In the genomic region with DNA sequence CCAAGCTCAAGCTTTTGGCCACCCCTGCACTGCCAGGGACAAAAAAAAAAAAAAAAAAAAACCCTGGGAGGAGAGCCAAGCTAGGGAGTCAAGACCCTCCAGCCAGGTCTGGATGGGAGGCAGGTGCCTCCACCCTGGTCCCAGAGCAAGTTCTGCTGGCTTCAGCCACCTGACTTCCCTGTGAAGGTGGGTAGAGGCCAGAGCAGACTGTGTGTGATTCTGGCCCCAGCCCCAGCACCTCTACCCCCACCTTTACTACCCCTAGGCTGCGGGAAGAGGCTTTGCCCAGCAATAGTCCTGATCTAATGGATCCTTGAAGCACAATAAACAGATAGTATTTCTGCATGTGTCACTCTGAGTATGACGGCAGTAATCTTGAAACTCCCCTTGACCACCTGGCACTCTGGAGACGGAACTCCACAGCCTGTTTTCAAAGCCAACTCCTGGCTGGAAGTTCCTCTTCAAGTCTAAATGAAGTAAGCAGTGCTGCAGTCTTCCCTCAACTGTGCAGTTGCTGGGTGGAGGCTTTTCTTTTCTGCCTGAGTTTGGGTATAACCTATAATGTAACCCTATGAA, we compare ENCODE assay signal across 1 cellular context.
TF ChIP-seq lines count a peak whose summit lies in the region.

No MANE protein-coding gene starts in this region.

TF ChIP-seq in A549, 52 proteins besides CTCF, POLR2A, EP300 and RAD21:
- TF ChIP-seq RNF2 (IDR thresholded peaks at IDR 0.05; ENCODE audit: borderline replicate concordance, low read depth) (no peak), ZFP36 (IDR thresholded peaks at IDR 0.05; ENCODE audit: borderline replicate concordance, partially characterized antibody) (no peak), FOSB (CRISPR knock-in tag; IDR thresholded peaks at IDR 0.05) (no peak), TFCP2L1 (CRISPR knock-in tag; IDR thresholded peaks at IDR 0.05) (no peak), TP53 (CRISPR knock-in tag; IDR thresholded peaks at IDR 0.05) (no peak), SMC3 (IDR thresholded peaks at IDR 0.05) (no peak), MAFK (IDR thresholded peaks at IDR 0.05; ENCODE audit: partially characterized antibody) (no peak), NPAS2 (CRISPR knock-in tag; IDR thresholded peaks at IDR 0.05; ENCODE audit: borderline replicate concordance) (no peak), HDAC2 (IDR thresholded peaks at IDR 0.05) (no peak), RFX5 (IDR thresholded peaks at IDR 0.05) (no peak), NFE2L2 (conservative IDR thresholded peaks at IDR 0.05; ENCODE audit: low read length) (no peak), RCOR1 (IDR thresholded peaks at IDR 0.05; ENCODE audit: low read depth, low read length) (no peak), KDM5A (IDR thresholded peaks at IDR 0.05) (no peak), MYC (IDR thresholded peaks at IDR 0.05; ENCODE audit: borderline replicate concordance, low read length) (no peak), ZC3H11A (IDR thresholded peaks at IDR 0.05) (no peak)
- TF ChIP-seq, protein P1, sequence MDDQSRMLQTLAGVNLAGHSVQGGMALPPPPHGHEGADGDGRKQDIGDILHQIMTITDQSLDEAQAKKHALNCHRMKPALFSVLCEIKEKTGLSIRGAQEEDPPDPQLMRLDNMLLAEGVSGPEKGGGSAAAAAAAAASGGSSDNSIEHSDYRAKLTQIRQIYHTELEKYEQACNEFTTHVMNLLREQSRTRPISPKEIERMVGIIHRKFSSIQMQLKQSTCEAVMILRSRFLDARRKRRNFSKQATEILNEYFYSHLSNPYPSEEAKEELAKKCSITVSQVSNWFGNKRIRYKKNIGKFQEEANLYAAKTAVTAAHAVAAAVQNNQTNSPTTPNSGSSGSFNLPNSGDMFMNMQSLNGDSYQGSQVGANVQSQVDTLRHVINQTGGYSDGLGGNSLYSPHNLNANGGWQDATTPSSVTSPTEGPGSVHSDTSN (IDR thresholded peaks at IDR 0.05) = no peak
- TF ChIP-seq, protein P2, sequence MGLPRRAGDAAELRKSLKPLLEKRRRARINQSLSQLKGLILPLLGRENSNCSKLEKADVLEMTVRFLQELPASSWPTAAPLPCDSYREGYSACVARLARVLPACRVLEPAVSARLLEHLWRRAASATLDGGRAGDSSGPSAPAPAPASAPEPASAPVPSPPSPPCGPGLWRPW (IDR thresholded peaks at IDR 0.05) = no peak
